In the genomic region with DNA sequence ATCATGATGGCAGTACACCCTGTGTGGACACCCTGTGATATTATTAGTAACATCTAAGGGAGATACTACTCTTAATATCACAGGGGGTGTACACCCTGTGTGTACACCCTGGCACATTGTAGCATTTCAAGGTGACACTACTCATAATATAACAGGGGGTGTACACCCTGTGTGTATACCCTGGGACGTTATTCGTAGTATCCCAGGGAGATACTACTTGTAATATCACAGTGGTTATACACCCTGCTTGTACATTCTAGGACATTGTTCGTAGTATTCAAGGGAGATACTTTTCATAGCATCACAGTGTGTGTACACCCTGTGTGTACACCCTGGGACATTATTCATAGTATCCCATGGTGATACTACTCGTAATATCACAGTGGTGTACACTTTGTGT, we compare ENCODE assay signal across 16 cellular contexts.
DNase-seq lines count a peak whose midpoint lies in the region; ATAC-seq, FAIRE-seq and TF ChIP-seq lines count a peak whose summit lies in the region.
"Had no signal": no experiment of that assay in that cellular context is flagged by ENCODE, and none has a peak within 500 bp of the region (broad histone marks: within the 10 kb centered on the region; RNA-seq: fewer than 3 reads in every experiment).

No MANE protein-coding gene starts in this region.

- peak; percentile 43 to 63 for ATAC-seq in activated naive CD4-positive, alpha-beta T cell treated with anti-CD3 and anti-CD28 coated beads, Interleukin-2, amount 50 U/mL, for 72 hours
- peak; percentile 21 for ATAC-seq in activated T-helper 17 cell treated with anti-CD3 and anti-CD28 coated beads, Interleukin-2, amount 50 U/mL, for 72 hours (replicated peaks)
- ATAC-seq in stimulated activated naive CD8-positive, alpha-beta T cell treated with anti-CD3 and anti-CD28 coated beads, Interleukin-15, Interleukin-2, amounts not matched to agents 100 U/mL and 50 U/mL, for 24 hours = peak; percentile 21
- ATAC-seq: A549, HepG2 had no signal

- peak; percentile 51 for FAIRE-seq in GM12891 (lab: Jason Lieb, UNC)
- FAIRE-seq: A549, GM19239, HepG2 had no signal

- no peak overlapping the region for H3K4me3 Mint-ChIP-seq in activated T-helper 17 cell treated with anti-CD3 and anti-CD28 coated beads, Interleukin-2, amount 50 U/mL, for 72 hours
- H3K4me3 Mint-ChIP-seq: CD14-positive monocyte; CD4-positive, alpha-beta memory T cell had no signal

- no peaks in the 10 kb centered on the region for H3K27me3 Mint-ChIP-seq in activated T-helper 17 cell treated with anti-CD3 and anti-CD28 coated beads, Interleukin-2, amount 50 U/mL, for 72 hours
- H3K27me3 Mint-ChIP-seq: CD4-positive, alpha-beta memory T cell had no signal

- no peak for TF ChIP-seq POLR2A in GM12891 (IDR thresholded peaks at IDR 0.05; ENCODE audit: low read depth, low read length)

- peaks cover 3% of the 10 kb centered on the region for H3K4me1 Mint-ChIP-seq in activated T-helper 17 cell treated with anti-CD3 and anti-CD28 coated beads, Interleukin-2, amount 50 U/mL, for 72 hours

- no peaks in the 10 kb centered on the region for H3K9me3 Mint-ChIP-seq in activated naive CD4-positive, alpha-beta T cell treated with anti-CD3 and anti-CD28 coated beads, Interleukin-2, amount 50 U/mL, for 72 hours
- H3K9me3 Mint-ChIP-seq in activated T-helper 17 cell treated with anti-CD3 and anti-CD28 coated beads, Interleukin-2, amount 50 U/mL, for 72 hours = no peaks in the 10 kb centered on the region
- H3K9me3 Mint-ChIP-seq: CD4-positive, alpha-beta memory T cell had no signal

- H3K36me3 Mint-ChIP-seq in activated naive CD4-positive, alpha-beta T cell treated with anti-CD3 and anti-CD28 coated beads, Interleukin-2, amount 50 U/mL, for 72 hours = no peaks in the 10 kb centered on the region
- no peaks in the 10 kb centered on the region for H3K36me3 Mint-ChIP-seq in activated T-helper 17 cell treated with anti-CD3 and anti-CD28 coated beads, Interleukin-2, amount 50 U/mL, for 72 hours (ENCODE audit: low read depth)
- H3K36me3 Mint-ChIP-seq: CD14-positive monocyte; CD4-positive, alpha-beta memory T cell had no signal

- no peak overlapping the region for H3K27ac Mint-ChIP-seq in activated naive CD4-positive, alpha-beta T cell treated with anti-CD3 and anti-CD28 coated beads, Interleukin-2, amount 50 U/mL, for 72 hours
- H3K27ac Mint-ChIP-seq in activated T-helper 17 cell treated with anti-CD3 and anti-CD28 coated beads, Interleukin-2, amount 50 U/mL, for 72 hours = no peak overlapping the region
- H3K27ac Mint-ChIP-seq: CD14-positive monocyte; CD4-positive, alpha-beta memory T cell had no signal

- no peak for DNase-seq in activated naive CD4-positive, alpha-beta T cell treated with anti-CD3 and anti-CD28 coated beads, Interleukin-2, amount 50 U/mL, for 72 hours (ENCODE audit: low spot score in 2 of 2)
- DNase-seq in activated naive CD4-positive, alpha-beta T cell treated with anti-CD3 and anti-CD28 coated beads, Interleukin-2, amount 50 U/mL, for 16 hours = no peak
- DNase-seq in GM12891 (ENCODE audit: insufficient read length, low spot score) (no peak), A172 (ENCODE audit: low spot score) (no peak), glomerular visceral epithelial cell (ENCODE audit: extremely low spot score) (no peak)
- DNase-seq in stimulated activated naive CD8-positive, alpha-beta T cell treated with anti-CD3 and anti-CD28 coated beads, Interleukin-15, Interleukin-2, amounts not matched to agents 100 U/mL and 50 U/mL, for 24 hours = no peak
- DNase-seq: CD4-positive, alpha-beta memory T cell; DMS153; DMS79; GF-D8; GM23248 had no signal

TF ChIP-seq in GM12891, 5 proteins besides CTCF, POLR2A, EP300 and RAD21:
- TF ChIP-seq TAF1 (IDR thresholded peaks at IDR 0.05; ENCODE audit: low read depth, low read length) (no peak), POU2F2 (IDR thresholded peaks at IDR 0.05; ENCODE audit: low read depth, low read length) (no peak), PAX5 (IDR thresholded peaks at IDR 0.05; ENCODE audit: insufficient read depth, low read length, severe bottlenecking) (no peak), SPI1 (IDR thresholded peaks at IDR 0.05; ENCODE audit: low read depth, low read length) (no peak), POLR2AphosphoS5 (IDR thresholded peaks at IDR 0.05; ENCODE audit: low read depth, low read length) (no peak)
TF ChIP-seq in GM12891: peak in this region for 0.
